Comparison of ENCODE assay signal across 8 cellular contexts in genomic region chr11:17063171-17064002, GRCh38. TPM values are rescaled to one million over a fixed set of nuclear protein-coding genes. Genes with fewer than 3 reads are reported as not detected.
DNase-seq lines count a peak whose midpoint lies in the region; ATAC-seq, FAIRE-seq and TF ChIP-seq lines count a peak whose summit lies in the region.

No MANE protein-coding gene starts in this region.

- no peaks in the 10 kb centered on the region for H3K36me3 ChIP-seq in kidney epithelial cell (ENCODE audit: control insufficient read depth, insufficient read depth, low read length)

- ATAC-seq in GM19324 (IDR thresholded peaks at IDR 0.05; ENCODE audit: low FRiP score, unreplicated experiment): peak; percentile 60
- no peak for ATAC-seq in GM21737 (IDR thresholded peaks at IDR 0.05; ENCODE audit: unreplicated experiment)

- H3K4me3 ChIP-seq in kidney epithelial cell (ENCODE audit: low read depth, low read length): no peak overlapping the region

- no peak for TF ChIP-seq EP300 in Ishikawa (IDR thresholded peaks at IDR 0.05; ENCODE audit: borderline replicate concordance)

- peak; percentile 95 for TF ChIP-seq RAD21 in Ishikawa (IDR thresholded peaks at IDR 0.05; ENCODE audit: low read depth)

- H3K27me3 ChIP-seq in kidney epithelial cell (ENCODE audit: control insufficient read depth, insufficient read depth, low read length): no peaks in the 10 kb centered on the region

- TF ChIP-seq CTCF in D721Med (IDR thresholded peaks at IDR 0.05; ENCODE audit: insufficient read depth, missing control alignments): peak; percentile 73
- TF ChIP-seq CTCF in kidney epithelial cell (IDR thresholded peaks at IDR 0.05; ENCODE audit: insufficient read depth, low read length, poor library complexity, severe bottlenecking): peak; percentile 93

- no peak for FAIRE-seq in D721Med (lab: Jason Lieb, UNC)

- in situ Hi-C loops in T47D (cut with HindIII; ENCODE audit: low pct_unique_long_range_greater_than_20kb, low sequenced_read_pairs): no loop called here

- DNase-seq in D721Med (ENCODE audit: insufficient read length, low spot score) (no peak), SKM-1 (lab: John Stamatoyannopoulos, UW; ENCODE audit: unreplicated experiment) (peak; percentile 29), T47D (ENCODE audit: low read depth in 1 of 2, low spot score in 1 of 2) (peak; percentile 22 to 71), kidney epithelial cell (ENCODE audit: low read depth) (no peak)
- peak; percentile 49 to 63 for DNase-seq in stimulated activated CD4-positive, alpha-beta T cell treated with anti-CD3 and anti-CD28 coated beads, Interleukin-4, amount 100 ng/mL, for 48 hours (ENCODE audit: low read depth in 2 of 2)

TF ChIP-seq in Ishikawa, 13 proteins besides CTCF, POLR2A, EP300 and RAD21:
- TF ChIP-seq REST (IDR thresholded peaks at IDR 0.05; ENCODE audit: low read depth): no peak
- TF ChIP-seq TEAD4 (IDR thresholded peaks at IDR 0.05): no peak
- no peak for TF ChIP-seq NFIC (IDR thresholded peaks at IDR 0.05)
- no peak for TF ChIP-seq TCF12 (IDR thresholded peaks at IDR 0.05; ENCODE audit: low read depth)
- TF ChIP-seq CEBPB (IDR thresholded peaks at IDR 0.05): no peak
- no peak for TF ChIP-seq USF1 (IDR thresholded peaks at IDR 0.05)
- no peak for TF ChIP-seq CREB1 (IDR thresholded peaks at IDR 0.05; ENCODE audit: low read depth)
- TF ChIP-seq FOXM1 (IDR thresholded peaks at IDR 0.05; ENCODE audit: borderline replicate concordance, low read depth): no peak
- no peak for TF ChIP-seq ZBTB7A (IDR thresholded peaks at IDR 0.05; ENCODE audit: low read depth)
- TF ChIP-seq MAX (IDR thresholded peaks at IDR 0.05): no peak

RNA-seq across cellular contexts. Expression of gene RPS13, which starts 14.1 kb away (rescaled TPM):
- total RNA-seq in kidney epithelial cell: 1,517 and 1,891 TPM in 2 replicates

RNA-seq across cellular contexts. Expression of gene PLEKHA7, which starts 49.2 kb away (rescaled TPM):
- total RNA-seq in kidney epithelial cell: 17.7 and 25.3 TPM in 2 replicates

Comparison
In these comparisons a context has a peak if more than half of its experiments do, and no peak if none do; other contexts are left out.
1. DNase-seq: peak in SKM-1 (single experiment), T47D (2 of 2) and stimulated activated CD4-positive, alpha-beta T cell treated with anti-CD3 and anti-CD28 coated beads, Interleukin-4, amount 100 ng/mL, for 48 hours (2 of 2); none in D721Med (single experiment) and kidney epithelial cell (single experiment).